ENCODE assay signal across 13 cellular contexts in genomic region chr5:138402640-138403039, GRCh38. TPM values are rescaled to one million over a fixed set of nuclear protein-coding genes. Genes with fewer than 3 reads are reported as not detected.
A peak's percentile ranks its signal among the peaks of the same experiment; 100 is the strongest.
DNase-seq lines count a peak whose midpoint lies in the region; ATAC-seq, FAIRE-seq and TF ChIP-seq lines count a peak whose summit lies in the region.
"Had no signal": no experiment of that assay in that cellular context is flagged by ENCODE, and none has a peak within 500 bp of the region (broad histone marks: within the 10 kb centered on the region; RNA-seq: fewer than 3 reads in every experiment).

No MANE protein-coding gene starts in this region.

- no peak for TF ChIP-seq CTCF in HepG2 (CRISPR knock-in tag; IDR thresholded peaks at IDR 0.05)

- no peak for TF ChIP-seq RAD21 in HepG2 (CRISPR knock-in tag; IDR thresholded peaks at IDR 0.05)

- no peak overlapping the region for H3K4me2 ChIP-seq in HepG2 (ENCODE audit: low read depth, low read length)

- H3K79me2 ChIP-seq in HepG2 (ENCODE audit: insufficient read depth, low read length), result no peaks in the 10 kb centered on the region

- H3K9ac ChIP-seq in HepG2 (ENCODE audit: insufficient read depth, low read depth, low read length), result no peak overlapping the region

- no peak for FAIRE-seq in HepG2 (lab: Jason Lieb, UNC)

- POLR2A ChIA-PET in HepG2 (lab: Yijun Ruan, JAX), result no interaction called here

- H2AFZ ChIP-seq in HepG2 (ENCODE audit: low read length), result no peak overlapping the region

- TF ChIP-seq POLR2A in HepG2 (IDR thresholded peaks at IDR 0.05; ENCODE audit: insufficient read depth in 1 of 2, low read depth in 2 of 2, low read length in 2 of 2), result no peak

- intact Hi-C loops in HepG2 (cut with micrococcal nuclease; ENCODE audit: unreplicated experiment), result no loop called here

- CTCF ChIA-PET in activated CD8-positive, alpha-beta memory T cell treated with anti-CD3 and anti-CD28 coated beads, Interleukin-2, amount 10 ng/mL, durations not matched to agents 7 days and 5 days (lab: Charles Lee), result interaction anchor here (1.1 kb wide), 1 partner anchor 49 kb away, joined by 3 read pairs; no protein-coding TSS in a partner anchor
- CTCF ChIA-PET in HepG2 (lab: Yijun Ruan, JAX; ENCODE audit: low intra/inter-chr PET ratio, low total read pairs), result no interaction called here

- peaks cover 21% of the 10 kb centered on the region for H3K4me1 Mint-ChIP-seq in activated CD8-positive, alpha-beta memory T cell treated with anti-CD3 and anti-CD28 coated beads, Interleukin-2, amount 10 ng/mL, durations not matched to agents 7 days and 5 days

- BruUV-seq in HepG2 (replicated peaks; lab: Mats Ljungman, UMichigan), result TSS peak; percentile 30

- peak; percentile 95 for ATAC-seq in activated CD8-positive, alpha-beta memory T cell treated with anti-CD3 and anti-CD28 coated beads, Interleukin-2, amount 10 ng/mL, durations not matched to agents 7 days and 5 days
- ATAC-seq in GM21717 (IDR thresholded peaks at IDR 0.05; ENCODE audit: unreplicated experiment), result peak; percentile 84
- ATAC-seq in HG03457 (IDR thresholded peaks at IDR 0.05; ENCODE audit: unreplicated experiment), result peak; percentile 75
- ATAC-seq in HepG2, result no peak
- ATAC-seq in HG03025 (IDR thresholded peaks at IDR 0.05; ENCODE audit: low FRiP score, unreplicated experiment), result no peak

- H3K4me3 ChIP-seq in HepG2 (replicated peaks in 1 of 3; ENCODE audit: insufficient read depth in 1 of 3, low read depth in 2 of 3, low read length in 3 of 3), result no peak overlapping the region
- H3K4me3 ChIP-seq: cardiac muscle cell had no signal

- no peak for DNase-seq in activated CD8-positive, alpha-beta memory T cell treated with anti-CD3 and anti-CD28 coated beads, Interleukin-2, amount 10 ng/mL, durations not matched to agents 7 days and 5 days
- no peak for DNase-seq in activated CD8-positive, alpha-beta memory T cell treated with anti-CD3 and anti-CD28 coated beads, Interleukin-2, amount 50 U/mL, for 48 hours
- DNase-seq in HepG2 (ENCODE audit: low spot score) (no peak), AML-193 (lab: John Stamatoyannopoulos, UW) (no peak), AG08396 (ENCODE audit: low spot score) (no peak)
- DNase-seq: NCI-H345; occipital lobe; stimulated activated CD4-positive, alpha-beta T cell treated with anti-CD3 and anti-CD28 coated beads, Interleukin-12 subunit alpha, Interleukin-12 subunit beta, amount 100 ng/mL, for 4 hours; T1000 had no signal

- no peaks in the 10 kb centered on the region for H4K20me1 ChIP-seq in HepG2 (ENCODE audit: insufficient read depth, low read length)

- H3K9me3 ChIP-seq in HepG2 (ENCODE audit: low read length), result no peaks in the 10 kb centered on the region

- H3K9me3 Mint-ChIP-seq in activated CD8-positive, alpha-beta memory T cell treated with anti-CD3 and anti-CD28 coated beads, Interleukin-2, amount 10 ng/mL, durations not matched to agents 7 days and 5 days (ENCODE audit: low read depth), result no peaks in the 10 kb centered on the region

- no peaks in the 10 kb centered on the region for H3K27me3 ChIP-seq in HepG2 (ENCODE audit: control insufficient read depth in 1 of 2, insufficient read depth in 2 of 2, low read length in 2 of 2)
- H3K27me3 ChIP-seq: cardiac muscle cell had no signal

- no peaks in the 10 kb centered on the region for H3K4me1 ChIP-seq in HepG2 (ENCODE audit: insufficient read depth, low read length)

- H3K27ac ChIP-seq in HepG2 (ENCODE audit: extremely low read length, insufficient read depth, low read length), result no peak overlapping the region
- H3K27ac ChIP-seq: cardiac muscle cell had no signal

- TF ChIP-seq EP300 in HepG2 (IDR thresholded peaks at IDR 0.05; ENCODE audit: low read depth in 2 of 2, low read length in 2 of 2), result no peak
- no peak for TF ChIP-seq EP300 in HepG2 (CRISPR knock-in tag; IDR thresholded peaks at IDR 0.05; ENCODE audit: borderline replicate concordance)

- H3K36me3 ChIP-seq in HepG2 (replicated peaks in 1 of 2; ENCODE audit: control insufficient read depth in 1 of 2, insufficient read depth in 2 of 2, low read length in 2 of 2), result peaks cover 20 to 58% of the 10 kb centered on the region in 2 experiments

- H3K27me3 Mint-ChIP-seq in activated CD8-positive, alpha-beta memory T cell treated with anti-CD3 and anti-CD28 coated beads, Interleukin-2, amount 10 ng/mL, durations not matched to agents 7 days and 5 days, result no peaks in the 10 kb centered on the region

- H3K4me3 Mint-ChIP-seq in activated CD8-positive, alpha-beta memory T cell treated with anti-CD3 and anti-CD28 coated beads, Interleukin-2, amount 10 ng/mL, durations not matched to agents 7 days and 5 days, result no peak overlapping the region

- H3K27ac Mint-ChIP-seq in activated CD8-positive, alpha-beta memory T cell treated with anti-CD3 and anti-CD28 coated beads, Interleukin-2, amount 10 ng/mL, durations not matched to agents 7 days and 5 days, result peak overlapping the region; percentile 85

- peaks cover 52% of the 10 kb centered on the region for H3K36me3 Mint-ChIP-seq in activated CD8-positive, alpha-beta memory T cell treated with anti-CD3 and anti-CD28 coated beads, Interleukin-2, amount 10 ng/mL, durations not matched to agents 7 days and 5 days

- in situ Hi-C loops in HepG2 (cut with HindIII; ENCODE audit: extremely low pct_ligation_motif_present, low pct_unique_long_range_greater_than_20kb), result loop anchor here (25.0 kb wide), 1 partner anchor 215 kb away; the partner anchor contains the start of genes BRD8 and KIF20A

TF ChIP-seq in HepG2, 621 proteins besides CTCF, POLR2A, EP300 and RAD21:
- TF ChIP-seq HDAC6 (IDR thresholded peaks at IDR 0.05; ENCODE audit: low read depth, low read length) (no peak), RBM22 (optimal IDR thresholded peaks at IDR 0.05; ENCODE audit: low read length) (peak; percentile 19)

RNA-seq across cellular contexts. Expression of gene REEP2, which starts 36.2 kb away (rescaled TPM):
- total RNA-seq in activated CD8-positive, alpha-beta memory T cell treated with anti-CD3 and anti-CD28 coated beads, Interleukin-2, amount 10 ng/mL, durations not matched to agents 7 days and 5 days, result 1 to 10 TPM; 1.7 to 5.4 TPM
- total RNA-seq in HepG2 (2016; rRNA removed; fragmentation: Illumina TruSeq; extraction: Trizol), result 3.8 and 5.3 TPM in 2 replicates
- total RNA-seq in HepG2 (2016; cell fraction: cytosol; rRNA removed; fragmentation: Illumina TruSeq; extraction: Trizol; ENCODE audit: low read depth), result 9.0 and 9.4 TPM in 2 replicates
- total RNA-seq in HepG2 (2016; cell fraction: insoluble cytoplasmic fraction; rRNA removed; fragmentation: Illumina TruSeq; extraction: Trizol), result 3.9 and 5.8 TPM in 2 replicates
- total RNA-seq in HepG2 (2016; cell fraction: membrane; rRNA removed; fragmentation: Illumina TruSeq; extraction: Trizol), result 14.7 TPM in 2 replicates
- total RNA-seq in HepG2 (2016; cell fraction: nucleus; rRNA removed; fragmentation: Illumina TruSeq; extraction: Trizol), result 3.5 and 4.5 TPM in 2 replicates
- 7.8 and 9.2 TPM in 2 replicates for polyA plus RNA-seq in HepG2 (2011; rRNA removed)
- 6.4 and 8.0 TPM in 2 replicates for polyA plus RNA-seq in HepG2 (2011; cell fraction: cytosol; rRNA removed)
- polyA plus RNA-seq in HepG2 (2011; cell fraction: nucleus; rRNA removed), result 11.6 and 14.0 TPM in 2 replicates
- 6.1 and 6.7 TPM in 2 replicates for polyA plus RNA-seq in HepG2 (2012)
- 19.5 and 20.0 TPM in 2 replicates for polyA plus RNA-seq in HepG2 (2016; cell fraction: cytosol; fragmentation: Illumina TruSeq; extraction: Trizol; ENCODE audit: low read depth)
- 6.3 and 6.4 TPM in 2 replicates for polyA plus RNA-seq in HepG2 (2016; cell fraction: insoluble cytoplasmic fraction; fragmentation: Illumina TruSeq; extraction: Trizol; ENCODE audit: low read depth)
- polyA plus RNA-seq in HepG2 (2016; cell fraction: membrane; fragmentation: Illumina TruSeq; extraction: Trizol; ENCODE audit: low read depth), result 24.8 and 25.5 TPM in 2 replicates
- 14.2 and 15.5 TPM in 2 replicates for polyA plus RNA-seq in HepG2 (2016; cell fraction: nucleus; fragmentation: Illumina TruSeq; extraction: Trizol; ENCODE audit: insufficient read depth, low read depth)
- 11.3 TPM in 1 of 2 replicates, not detected in the other for polyA minus RNA-seq in HepG2 (2011; rRNA and poly(A)+ RNA removed; ENCODE audit: low replicate concordance)
- polyA minus RNA-seq in HepG2 (2011; cell fraction: cytosol; rRNA and poly(A)+ RNA removed), result 4.0 and 5.3 TPM in 2 replicates
- polyA minus RNA-seq in HepG2 (2011; cell fraction: nucleus; rRNA and poly(A)+ RNA removed), result 3.1 and 6.0 TPM in 2 replicates

RNA-seq across cellular contexts. Expression of gene KDM3B, which starts 50.2 kb away (rescaled TPM):
- total RNA-seq in activated CD8-positive, alpha-beta memory T cell treated with anti-CD3 and anti-CD28 coated beads, Interleukin-2, amount 10 ng/mL, durations not matched to agents 7 days and 5 days, result 10 to 100 TPM; 57.4 to 60.5 TPM
- 34.3 and 47.7 TPM in 2 replicates for total RNA-seq in HepG2 (2016; rRNA removed; fragmentation: Illumina TruSeq; extraction: Trizol)
- 7.3 and 7.5 TPM in 2 replicates for total RNA-seq in HepG2 (2016; cell fraction: cytosol; rRNA removed; fragmentation: Illumina TruSeq; extraction: Trizol; ENCODE audit: low read depth)
- 33.7 and 41.7 TPM in 2 replicates for total RNA-seq in HepG2 (2016; cell fraction: insoluble cytoplasmic fraction; rRNA removed; fragmentation: Illumina TruSeq; extraction: Trizol)
- 14.6 and 15.4 TPM in 2 replicates for total RNA-seq in HepG2 (2016; cell fraction: membrane; rRNA removed; fragmentation: Illumina TruSeq; extraction: Trizol)
- 31.3 and 31.9 TPM in 2 replicates for total RNA-seq in HepG2 (2016; cell fraction: nucleus; rRNA removed; fragmentation: Illumina TruSeq; extraction: Trizol)
- polyA plus RNA-seq in HepG2 (2011; rRNA removed), result 19.6 and 19.7 TPM in 2 replicates
- 9.2 and 12.1 TPM in 2 replicates for polyA plus RNA-seq in HepG2 (2011; cell fraction: cytosol; rRNA removed)
- 20.4 and 21.1 TPM in 2 replicates for polyA plus RNA-seq in HepG2 (2011; cell fraction: nucleus; rRNA removed)
- 21.2 and 24.4 TPM in 2 replicates for polyA plus RNA-seq in HepG2 (2012)
- polyA plus RNA-seq in HepG2 (2016; cell fraction: cytosol; fragmentation: Illumina TruSeq; extraction: Trizol; ENCODE audit: low read depth), result 1.5 TPM in 2 replicates
- polyA plus RNA-seq in HepG2 (2016; cell fraction: insoluble cytoplasmic fraction; fragmentation: Illumina TruSeq; extraction: Trizol; ENCODE audit: low read depth), result 35.2 and 38.8 TPM in 2 replicates
- 5.1 and 6.0 TPM in 2 replicates for polyA plus RNA-seq in HepG2 (2016; cell fraction: membrane; fragmentation: Illumina TruSeq; extraction: Trizol; ENCODE audit: low read depth)
- polyA plus RNA-seq in HepG2 (2016; cell fraction: nucleus; fragmentation: Illumina TruSeq; extraction: Trizol; ENCODE audit: insufficient read depth, low read depth), result 43.2 and 50.0 TPM in 2 replicates
- 32.4 and 40.8 TPM in 2 replicates for polyA minus RNA-seq in HepG2 (2011; rRNA and poly(A)+ RNA removed; ENCODE audit: low replicate concordance)
- polyA minus RNA-seq in HepG2 (2011; cell fraction: cytosol; rRNA and poly(A)+ RNA removed), result 26.1 and 30.4 TPM in 2 replicates
- 37.2 and 39.4 TPM in 2 replicates for polyA minus RNA-seq in HepG2 (2011; cell fraction: nucleus; rRNA and poly(A)+ RNA removed)

Comparison
In these comparisons a context has a peak if more than half of its experiments do, and no peak if none do; other contexts are left out.
1. ATAC-seq: peak in activated CD8-positive, alpha-beta memory T cell treated with anti-CD3 and anti-CD28 coated beads, Interleukin-2, amount 10 ng/mL, durations not matched to agents 7 days and 5 days (single experiment), GM21717 (single experiment) and HG03457 (single experiment); none in HepG2 (single experiment) and HG03025 (single experiment).